In the genomic region with DNA sequence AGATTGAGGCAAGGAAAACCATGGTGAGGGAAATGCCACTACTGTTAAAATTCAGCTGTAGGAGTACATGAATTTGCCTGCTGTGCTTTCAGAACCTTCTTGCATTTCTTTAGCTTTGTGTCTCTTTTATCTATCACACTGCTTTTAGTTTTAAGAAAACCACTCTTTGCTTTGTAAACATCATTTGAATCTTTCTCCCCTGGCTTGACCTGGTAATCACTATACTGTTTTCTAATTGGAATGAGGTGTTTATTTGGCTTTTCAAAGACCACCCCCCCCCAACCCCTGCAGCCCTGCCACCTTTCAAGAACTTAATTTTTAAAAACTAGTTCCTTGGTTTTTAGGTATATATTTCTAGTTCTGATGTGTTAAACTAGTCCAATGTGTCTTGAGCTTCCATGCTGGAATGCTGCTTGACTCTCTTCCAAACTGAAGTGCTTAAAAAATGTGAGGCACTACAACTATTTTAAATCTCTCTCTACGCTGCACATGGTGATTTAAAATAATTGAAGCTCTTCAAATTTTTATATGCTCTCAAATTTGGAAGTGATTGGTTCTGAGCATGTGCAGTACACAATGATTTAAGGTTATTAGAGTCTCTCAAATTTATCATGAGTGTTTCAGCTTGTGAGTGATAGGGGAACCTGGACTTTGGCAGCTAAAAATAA, we compare ENCODE assay signal across 18 cellular contexts.
DNase-seq lines count a peak whose midpoint lies in the region; ATAC-seq and TF ChIP-seq lines count a peak whose summit lies in the region.
"Had no signal": no experiment of that assay in that cellular context is flagged by ENCODE, and none has a peak within 500 bp of the region (broad histone marks: within the 10 kb centered on the region; RNA-seq: fewer than 3 reads in every experiment).

No MANE protein-coding gene starts in this region.

- no peak overlapping the region for H3K27ac ChIP-seq in OCI-LY7 (ENCODE audit: low read depth, low read length, poor library complexity, severe bottlenecking)
- H3K27ac ChIP-seq in endodermal cell (ENCODE audit: low read depth, low read length) = no peak overlapping the region
- H3K27ac ChIP-seq: C4-2B had no signal

- CTCF ChIA-PET in OCI-LY7 (lab: Charles Lee; ENCODE audit: unreplicated experiment) = no interaction called here

- H3K36me3 Mint-ChIP-seq in endodermal cell (ENCODE audit: low read depth) = no peaks in the 10 kb centered on the region
- H3K36me3 Mint-ChIP-seq in progenitor cell of endocrine pancreas (ENCODE audit: insufficient read depth) = no peaks in the 10 kb centered on the region

- no peak overlapping the region for H3K9ac ChIP-seq in endodermal cell (ENCODE audit: extremely low read depth, low read length, poor library complexity, severe bottlenecking)

- H3K4me3 Mint-ChIP-seq in endodermal cell (peak overlapping the region; percentile 2), progenitor cell of endocrine pancreas (ENCODE audit: low read depth) (no peak overlapping the region)
- H3K4me3 Mint-ChIP-seq: nephron progenitor cell; T-helper 1 cell treated with Interleukin-12 subunit alpha and Interleukin-12 subunit beta and Interleukin-4 antibody, amounts not matched to agents 30 μg/mL and 1 μg/mL, for 36 hours had no signal

- H3K27me3 Mint-ChIP-seq in endodermal cell (ENCODE audit: insufficient read depth) = peaks cover 7% of the 10 kb centered on the region
- peaks cover 6% of the 10 kb centered on the region for H3K27me3 Mint-ChIP-seq in progenitor cell of endocrine pancreas

- no TSS peak for BruUV-seq in OCI-LY7 (replicated peaks; lab: Mats Ljungman, UMichigan)

- H3K36me3 ChIP-seq in OCI-LY7 (ENCODE audit: insufficient read depth, low read length) (peaks cover 6% of the 10 kb centered on the region), endodermal cell (ENCODE audit: control insufficient read depth, insufficient read depth, low read length) (no peaks in the 10 kb centered on the region)

- H3K27ac Mint-ChIP-seq in endodermal cell (no peak overlapping the region), progenitor cell of endocrine pancreas (peak overlapping the region; percentile 66)
- H3K27ac Mint-ChIP-seq: nephron progenitor cell; T-helper 1 cell treated with Interleukin-12 subunit alpha and Interleukin-12 subunit beta and Interleukin-4 antibody, amounts not matched to agents 30 μg/mL and 1 μg/mL, for 36 hours had no signal

- WGBS in endodermal cell (ENCODE audit: insufficient coverage in 1 of 2, insufficient read length in 1 of 2), 2 experiments = 94% methylated on average over 1 of the region's 1 CpG; no CpG with 5 or more reads in 1 of the 2 experiments

- H3K4me2 ChIP-seq in OCI-LY7 (ENCODE audit: low read length) = no peak overlapping the region

- DNase-seq in EH (ENCODE audit: low read depth) (peak; percentile 75), OCI-LY7 (ENCODE audit: low spot score) (no peak), endodermal cell (no peak), progenitor cell of endocrine pancreas (ENCODE audit: low spot score, unreplicated experiment) (no peak), hypothalamus (lab: John Stamatoyannopoulos, UW) (no peak), DMS79 treated with DMSO at 0.1 percent for 48 hours (lab: John Stamatoyannopoulos, UW) (no peak)
- DNase-seq in stimulated activated CD4-positive, alpha-beta T cell treated with anti-CD3 and anti-CD28 coated beads, Interleukin-4, amount 100 ng/mL, for 24 hours = no peak
- DNase-seq: activated CD4-positive, CD25-positive, alpha-beta regulatory T cell treated with anti-CD3 and anti-CD28 coated beads, Interleukin-2, amount 50 U/mL, for 72 hours; DMS153; effector memory CD4-positive, alpha-beta T cell; NCI-H2081 treated with DMSO at 0.1 percent for 48 hours; nephron progenitor cell; right cardiac atrium; stimulated activated CD4-positive, alpha-beta T cell treated with anti-CD3 and anti-CD28 coated beads, Interleukin-1b, Interleukin-23, amount 100 ng/mL, for 48 hours; substantia nigra had no signal

- H3K9me3 Mint-ChIP-seq in endodermal cell (peaks cover 5% of the 10 kb centered on the region), progenitor cell of endocrine pancreas (ENCODE audit: low read depth) (peaks cover 8% of the 10 kb centered on the region)

- no peaks in the 10 kb centered on the region for H3K27me3 ChIP-seq in endodermal cell (ENCODE audit: control insufficient read depth, insufficient read depth, low read length, poor library complexity, severe bottlenecking)

- peak overlapping the region; percentile 37; the same call in 1 of the 2 replicates for H2AFZ ChIP-seq in OCI-LY7 (ENCODE audit: low read length)

- H3K4me3 ChIP-seq in OCI-LY7 (ENCODE audit: low read depth, low read length, poor library complexity, severe bottlenecking) (no peak overlapping the region), endodermal cell (ENCODE audit: low read length) (no peak overlapping the region)

- no peaks in the 10 kb centered on the region for H4K20me1 ChIP-seq in OCI-LY7 (ENCODE audit: insufficient read depth, low read length)

- H3K9me3 ChIP-seq in OCI-LY7 (ENCODE audit: low read length) = peaks cover 20% of the 10 kb centered on the region
- peaks cover 3% of the 10 kb centered on the region for H3K9me3 ChIP-seq in endodermal cell (ENCODE audit: control insufficient read depth, low read length)

- no peak for ATAC-seq in GM18858 (IDR thresholded peaks at IDR 0.05; ENCODE audit: unreplicated experiment)
- ATAC-seq: right cardiac atrium had no signal

- H3K4me1 ChIP-seq in OCI-LY7 (ENCODE audit: insufficient read depth, low read length, poor library complexity, severe bottlenecking) (peaks cover 5% of the 10 kb centered on the region), endodermal cell (ENCODE audit: control insufficient read depth, insufficient read depth, low read length) (peaks cover 4% of the 10 kb centered on the region)

- no peaks in the 10 kb centered on the region for H3K9me2 ChIP-seq in OCI-LY7 (ENCODE audit: insufficient read depth, low read length)

- intact Hi-C loops in OCI-LY7 (cut with micrococcal nuclease; ENCODE audit: unreplicated experiment) = no loop called here

- no peaks in the 10 kb centered on the region for H3K79me2 ChIP-seq in OCI-LY7 (ENCODE audit: insufficient read depth, low read depth, low read length)

- H3K4me1 Mint-ChIP-seq in endodermal cell (peaks cover 38% of the 10 kb centered on the region), progenitor cell of endocrine pancreas (ENCODE audit: low read depth) (peaks cover 19% of the 10 kb centered on the region)

- POLR2A ChIA-PET in OCI-LY7 (lab: Charles Lee) = interaction anchor here (0.5 to 1.5 kb wide), 13 partner anchors 8 to 863 kb away, joined by 3 to 6 read pairs (median 4); no protein-coding TSS in a partner anchor

- TF ChIP-seq CTCF in OCI-LY7 (conservative IDR thresholded peaks at IDR 0.05; ENCODE audit: low read length) (no peak), endodermal cell (conservative IDR thresholded peaks at IDR 0.05) (no peak), progenitor cell of endocrine pancreas (IDR thresholded peaks at IDR 0.05; ENCODE audit: unreplicated experiment) (no peak)
